In the genomic region with DNA sequence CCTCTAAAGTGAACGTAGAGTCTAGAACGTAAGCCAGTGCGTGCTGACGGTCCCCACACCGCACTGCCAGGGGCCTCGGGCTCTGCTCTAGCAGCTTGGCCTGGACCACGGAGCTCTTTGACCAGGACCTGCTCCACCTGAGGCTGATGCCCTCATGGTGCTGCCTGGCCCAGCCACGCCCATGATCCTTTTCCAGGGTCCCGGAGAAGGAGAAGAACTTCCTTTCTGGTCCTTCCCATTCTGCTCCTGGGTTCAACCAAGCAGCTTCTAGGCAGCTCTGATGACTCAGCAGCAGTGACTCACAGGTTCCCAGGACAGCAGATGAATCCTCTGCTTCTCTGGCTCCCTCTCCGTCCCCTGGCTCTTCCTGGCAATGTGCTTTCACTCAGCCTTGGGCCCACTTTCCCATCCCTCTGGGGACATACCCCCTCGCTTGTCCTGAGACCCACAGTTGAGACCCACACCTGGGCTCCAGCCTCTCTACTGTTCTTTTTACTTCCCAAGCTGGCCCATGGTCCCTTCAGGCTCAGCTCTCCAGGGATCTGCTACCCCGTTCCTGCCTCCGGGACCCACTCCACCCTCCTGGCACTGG, we compare ENCODE assay signal across 9 cellular contexts.
DNase-seq lines count a peak whose midpoint lies in the region; ATAC-seq, FAIRE-seq and TF ChIP-seq lines count a peak whose summit lies in the region.
"Had no signal": no experiment of that assay in that cellular context is flagged by ENCODE, and none has a peak within 500 bp of the region (broad histone marks: within the 10 kb centered on the region; RNA-seq: fewer than 3 reads in every experiment).

No MANE protein-coding gene starts in this region.

- no peak for TF ChIP-seq EP300 in A549 (IDR thresholded peaks at IDR 0.05)

- CTCF ChIA-PET in A549 (lab: Yijun Ruan, JAX): interaction anchor here (1.0 to 1.4 kb wide), 4 partner anchors 9 to 290 kb away, joined by 3 to 4 read pairs (median 4); no protein-coding TSS in a partner anchor

- H3K4me3 Mint-ChIP-seq in T-helper 2 cell treated with Interferon-gamma antibody and Interleukin-4, amounts not matched to agents 5 μg/mL and 100 μg/mL, for 36 hours: no peak overlapping the region

- no peaks in the 10 kb centered on the region for H3K36me3 Mint-ChIP-seq in T-helper 2 cell treated with Interferon-gamma antibody and Interleukin-4, amounts not matched to agents 5 μg/mL and 100 μg/mL, for 36 hours (ENCODE audit: low read depth)

- TF ChIP-seq RAD21 in A549 (conservative IDR thresholded peaks at IDR 0.05 in 1 of 2, IDR thresholded peaks at IDR 0.05 in 1 of 2): peak; percentile 21 to 34; a peak in 2 of 5 replicates

- no peak for TF ChIP-seq POLR2A in A549 (IDR thresholded peaks at IDR 0.05; ENCODE audit: low read length)

- H3K9me3 Mint-ChIP-seq in T-helper 2 cell treated with Interferon-gamma antibody and Interleukin-4, amounts not matched to agents 5 μg/mL and 100 μg/mL, for 36 hours: no peaks in the 10 kb centered on the region

- H3K4me1 ChIP-seq in A549: peaks cover 20% of the 10 kb centered on the region

- TF ChIP-seq CTCF in A549 (IDR thresholded peaks at IDR 0.05) (no peak), astrocyte of the spinal cord (IDR thresholded peaks at IDR 0.05; ENCODE audit: low read depth, low read length) (peak; percentile 6)

- peaks cover 9% of the 10 kb centered on the region for H3K4me1 Mint-ChIP-seq in T-helper 2 cell treated with Interferon-gamma antibody and Interleukin-4, amounts not matched to agents 5 μg/mL and 100 μg/mL, for 36 hours (ENCODE audit: low read depth)

- H3K9me3 ChIP-seq in A549: no peaks in the 10 kb centered on the region

- peak overlapping the region; percentile 69 to 89 for H3K27ac ChIP-seq in A549

- H3K4me3 ChIP-seq in A549 (no peak overlapping the region), astrocyte of the spinal cord (ENCODE audit: low read depth, low read length) (no peak overlapping the region)

- H3K4me2 ChIP-seq in A549: peak overlapping the region; percentile 46

- H3K27ac Mint-ChIP-seq in T-helper 2 cell treated with Interferon-gamma antibody and Interleukin-4, amounts not matched to agents 5 μg/mL and 100 μg/mL, for 36 hours: no peak overlapping the region

- no peak for FAIRE-seq in A549 (lab: Jason Lieb, UNC)

- ATAC-seq in A549: peak; percentile 96 to 97
- ATAC-seq in left lobe of liver: peak; percentile 25
- no peak for ATAC-seq in GM21723 (IDR thresholded peaks at IDR 0.05; ENCODE audit: unreplicated experiment)
- no peak for ATAC-seq in GM19455 (IDR thresholded peaks at IDR 0.05; ENCODE audit: unreplicated experiment)

- peaks cover 2% of the 10 kb centered on the region for H3K27me3 Mint-ChIP-seq in T-helper 2 cell treated with Interferon-gamma antibody and Interleukin-4, amounts not matched to agents 5 μg/mL and 100 μg/mL, for 36 hours (ENCODE audit: low read depth)

- WGBS in A549 (ENCODE audit: missing lambda C conversion rate): 59% methylated on average over 12 of the region's 13 CpGs

- in situ Hi-C loops in astrocyte of the spinal cord (cut with HindIII; ENCODE audit: low sequenced_read_pairs): no loop called here

- POLR2A ChIA-PET in A549 (lab: Yijun Ruan, JAX): no interaction called here

- peak; percentile 81 to 89 for DNase-seq in A549 (ENCODE audit: low read depth in 1 of 2, low spot score in 1 of 2)
- peak; percentile 55 for DNase-seq in HK-2 (ENCODE audit: unreplicated experiment)
- DNase-seq in astrocyte of the spinal cord (ENCODE audit: low read depth, low spot score): peak; percentile 75
- DNase-seq in left lobe of liver (ENCODE audit: low spot score): no peak
- no peak for DNase-seq in T-helper 2 cell treated with Interferon-gamma antibody and Interleukin-4, amounts not matched to agents 5 μg/mL and 100 μg/mL, for 36 hours (ENCODE audit: low spot score)
- DNase-seq in OCI-M2 (lab: John Stamatoyannopoulos, UW; ENCODE audit: unreplicated experiment): no peak
- DNase-seq: NCI-H526 had no signal

TF ChIP-seq in A549, 52 proteins besides CTCF, POLR2A, EP300 and RAD21:
- no peak for TF ChIP-seq KDM5A (IDR thresholded peaks at IDR 0.05)
- TF ChIP-seq FOSL2 (IDR thresholded peaks at IDR 0.05): peak; percentile 86
- peak; percentile 93 for TF ChIP-seq FOSL2 (CRISPR knock-in tag; IDR thresholded peaks at IDR 0.05)
- TF ChIP-seq JUNB (IDR thresholded peaks at IDR 0.05): peak; percentile 54; the same call in 1 of the 2 replicates
- TF ChIP-seq CHD2 (IDR thresholded peaks at IDR 0.05; ENCODE audit: low read length, partially characterized antibody): no peak
- TF ChIP-seq NFE2L2 (conservative IDR thresholded peaks at IDR 0.05; ENCODE audit: low read length): peak; percentile 22; the same call in 1 of the 2 replicates
- TF ChIP-seq MAFK (IDR thresholded peaks at IDR 0.05; ENCODE audit: partially characterized antibody): peak; percentile 94

Comparison
In these comparisons a context has a peak if more than half of its experiments do, and no peak if none do; other contexts are left out.
1. ATAC-seq: peak in A549 (2 of 2) and left lobe of liver (single experiment); none in GM21723 (single experiment) and GM19455 (single experiment).
2. DNase-seq: peak in A549 (2 of 2), HK-2 (single experiment) and astrocyte of the spinal cord (single experiment); none in left lobe of liver (single experiment), T-helper 2 cell treated with Interferon-gamma antibody and Interleukin-4, amounts not matched to agents 5 μg/mL and 100 μg/mL, for 36 hours (single experiment) and OCI-M2 (single experiment).